Comparison of ENCODE assay signal across 10 cellular contexts in the genomic region with DNA sequence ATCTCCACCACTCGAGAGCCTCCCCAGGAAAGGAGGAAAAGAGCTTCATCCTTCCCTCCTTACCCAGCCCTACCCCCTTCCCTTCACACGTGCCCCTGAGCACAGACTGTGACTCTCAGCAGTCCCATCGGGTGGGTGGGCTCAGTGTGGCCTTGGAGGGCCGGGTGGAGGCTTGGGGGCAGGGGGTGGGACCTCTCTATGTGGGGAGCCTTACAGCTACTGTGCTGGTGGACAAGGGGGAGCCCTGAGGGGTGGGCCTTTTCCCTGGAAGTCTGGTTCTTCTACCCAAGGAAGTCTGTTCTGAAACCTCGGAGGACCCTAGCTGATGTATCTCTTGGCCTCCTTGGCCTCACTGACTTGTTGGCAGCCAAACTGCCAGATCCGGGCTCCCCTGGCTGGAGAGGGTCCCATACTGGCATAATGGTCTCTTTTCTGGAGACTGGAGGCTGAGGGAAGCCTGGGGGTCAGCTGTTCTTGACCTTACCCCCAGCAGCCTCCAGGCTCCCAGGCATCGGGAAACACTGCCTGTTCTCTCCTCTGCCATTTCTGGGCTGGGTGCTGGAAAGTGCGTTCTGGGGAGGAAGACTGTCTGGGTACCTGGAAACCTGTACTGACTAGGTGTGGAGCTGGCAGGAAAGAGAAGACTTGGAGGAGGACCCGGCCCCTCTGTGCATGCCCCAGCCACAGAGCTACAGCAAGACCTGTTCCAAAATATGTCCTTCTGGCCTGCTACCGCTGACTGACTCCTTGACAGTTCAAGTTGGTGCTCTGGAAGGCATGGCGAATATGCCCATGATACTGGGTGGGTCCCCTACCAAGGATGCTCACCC. TPM values are rescaled to one million over a fixed set of nuclear protein-coding genes. Genes with fewer than 3 reads are reported as not detected.
DNase-seq lines count a peak whose midpoint lies in the region; ATAC-seq and TF ChIP-seq lines count a peak whose summit lies in the region.
"Had no signal": no experiment of that assay in that cellular context is flagged by ENCODE, and none has a peak within 500 bp of the region (broad histone marks: within the 10 kb centered on the region; RNA-seq: fewer than 3 reads in every experiment).

No MANE protein-coding gene starts in this region.

- H3K4me1 Mint-ChIP-seq in activated T-cell treated with anti-CD3 and anti-CD28 coated beads, Interleukin-2, amount 50 U/mL, for 24 hours (ENCODE audit: low read depth): peaks cover 25% of the 10 kb centered on the region

- H3K9ac ChIP-seq in mammary epithelial cell (ENCODE audit: insufficient read depth, low read length): no peak overlapping the region

- H3K27ac ChIP-seq in adipose tissue (ENCODE audit: low read depth, low read length) (peak overlapping the region; percentile 40), lower lobe of right lung (peak overlapping the region; percentile 77), tibial nerve (peak overlapping the region in 3 of 4 donors; percentile 52 to 73 (median 68)), mammary epithelial cell (ENCODE audit: insufficient read depth, low read depth, low read length) (no peak overlapping the region)

- H3K27me3 Mint-ChIP-seq in activated T-cell treated with anti-CD3 and anti-CD28 coated beads, Interleukin-2, amount 50 U/mL, for 24 hours: no peaks in the 10 kb centered on the region

- peaks cover 47% of the 10 kb centered on the region for H3K4me1 ChIP-seq in lower lobe of right lung
- H3K4me1 ChIP-seq in tibial nerve: peaks cover 0 to 65% (median 34%) of the 10 kb centered on the region in 4 donors
- H3K4me1 ChIP-seq in mammary epithelial cell (ENCODE audit: insufficient read depth, low read length): peaks cover 11% of the 10 kb centered on the region

- H3K36me3 Mint-ChIP-seq in activated T-cell treated with anti-CD3 and anti-CD28 coated beads, Interleukin-2, amount 50 U/mL, for 24 hours (ENCODE audit: low read depth): no peaks in the 10 kb centered on the region

- H3K4me3 Mint-ChIP-seq in activated T-cell treated with anti-CD3 and anti-CD28 coated beads, Interleukin-2, amount 50 U/mL, for 24 hours: no peak overlapping the region

- H3K79me2 ChIP-seq in mammary epithelial cell (ENCODE audit: insufficient read depth, low read length): no peaks in the 10 kb centered on the region

- H2AFZ ChIP-seq in mammary epithelial cell (ENCODE audit: low read depth, low read length): no peak overlapping the region

- H3K27ac Mint-ChIP-seq in activated T-cell treated with anti-CD3 and anti-CD28 coated beads, Interleukin-2, amount 50 U/mL, for 24 hours: peak overlapping the region; percentile 90

- no TSS peak for BruUV-seq in mammary epithelial cell (replicated peaks; lab: Mats Ljungman, UMichigan)

- TF ChIP-seq CTCF in lower lobe of right lung (IDR thresholded peaks at IDR 0.05) (no peak), tibial nerve (IDR thresholded peaks at IDR 0.05) (no peak), mammary epithelial cell (conservative IDR thresholded peaks at IDR 0.05 in 1 of 2, IDR thresholded peaks at IDR 0.05 in 1 of 2; ENCODE audit: extremely low read depth in 1 of 2, insufficient read depth in 1 of 2, low read depth in 1 of 2, low read length in 2 of 2) (no peak)

- no peak for TF ChIP-seq POLR2A in tibial nerve (IDR thresholded peaks at IDR 0.05)

- TF ChIP-seq EP300 in tibial nerve (IDR thresholded peaks at IDR 0.05): no peak

- H3K27me3 ChIP-seq in lower lobe of right lung (ENCODE audit: low read depth): no peaks in the 10 kb centered on the region
- no peaks in the 10 kb centered on the region for H3K27me3 ChIP-seq in tibial nerve
- H3K27me3 ChIP-seq in mammary epithelial cell (ENCODE audit: insufficient read depth, low read length): peaks cover 4% of the 10 kb centered on the region

- no peak for DNase-seq in activated T-cell treated with anti-CD3 and anti-CD28 coated beads, Interleukin-2, amount 50 U/mL, for 24 hours
- DNase-seq in activated T-cell treated with anti-CD3 and anti-CD28 coated beads, Interleukin-2, amount 50 U/mL, for 1 hour: no peak
- DNase-seq in lower lobe of right lung: no peak
- peak in 1 of 2 donors; percentile 2 for DNase-seq in tibial nerve (ENCODE audit: low spot score in 2 of 2)
- no peak for DNase-seq in OCI-M2 (lab: John Stamatoyannopoulos, UW; ENCODE audit: unreplicated experiment)
- no peak for DNase-seq in mammary epithelial cell
- DNase-seq in NCI-H774 (lab: John Stamatoyannopoulos, UW): no peak
- DNase-seq: NCI-H2029 treated with DMSO at 0.1 percent for 48 hours had no signal

- WGBS in adipose tissue, 3 donors: 56 to 64% (median 62%) methylated on average over 11 of the region's 11 CpGs
- 40 to 50% methylated on average over 11 of the region's 11 CpGs for WGBS in tibial nerve, 2 donors
- WGBS in mammary epithelial cell (ENCODE audit: low coverage, missing lambda C conversion rate): 58% methylated on average over 7 of the region's 11 CpGs

- H4K20me1 ChIP-seq in mammary epithelial cell (ENCODE audit: insufficient read depth, low read length): no peaks in the 10 kb centered on the region

- no peak overlapping the region for H3K4me3 ChIP-seq in lower lobe of right lung
- H3K4me3 ChIP-seq in tibial nerve: no peak overlapping the region
- no peak overlapping the region for H3K4me3 ChIP-seq in mammary epithelial cell (replicated peaks in 1 of 3; ENCODE audit: insufficient read depth in 1 of 3, low read depth in 2 of 3, low read length in 3 of 3)

- H3K36me3 ChIP-seq in lower lobe of right lung (no peaks in the 10 kb centered on the region), tibial nerve (peaks cover 0 to 6% (median 0%) of the 10 kb centered on the region in 3 donors), mammary epithelial cell (ENCODE audit: insufficient read depth, low read length) (no peaks in the 10 kb centered on the region)

- intact Hi-C loops in lower lobe of right lung (cut with DNase I): no loop called here
- intact Hi-C loops in mammary epithelial cell (cut with micrococcal nuclease): no loop called here

- dilution Hi-C loops in mammary epithelial cell (cut with HindIII; ENCODE audit: low sequenced_read_pairs): no loop called here

- no peaks in the 10 kb centered on the region for H3K9me3 ChIP-seq in lower lobe of right lung
- no peaks in the 10 kb centered on the region for H3K9me3 ChIP-seq in tibial nerve
- no peaks in the 10 kb centered on the region for H3K9me3 ChIP-seq in mammary epithelial cell (replicated peaks; ENCODE audit: insufficient read depth, low read length)

- no peak for ATAC-seq in lower lobe of right lung

- H3K4me2 ChIP-seq in mammary epithelial cell (ENCODE audit: insufficient read depth, low read depth, low read length): no peak overlapping the region

- in situ Hi-C loops in mammary epithelial cell (cut with MboI; ENCODE audit: low sequenced_read_pairs in 2 of 2): no loop called here

- H3K9me3 Mint-ChIP-seq in activated T-cell treated with anti-CD3 and anti-CD28 coated beads, Interleukin-2, amount 50 U/mL, for 24 hours: no peaks in the 10 kb centered on the region

- CTCF ChIA-PET in mammary epithelial cell (lab: Charles Lee; ENCODE audit: low non-redundant PET): no interaction called here

RNA-seq across cellular contexts. Expression of gene VASH1, which starts 7.6 kb away (rescaled TPM):
- 10 to 100 TPM in 1 of 3 donors, 1 to 10 TPM in 2; 2.1 to 24.5 (median 8.7) TPM for polyA plus RNA-seq in adipose tissue
- 51.7 TPM for total RNA-seq in lower lobe of right lung
- 10 to 100 TPM; 13.8 to 24.7 (median 18.6) TPM for total RNA-seq in tibial nerve
- 1 to 10 TPM; 1.3 to 1.7 TPM for total RNA-seq in mammary epithelial cell
- polyA plus RNA-seq in mammary epithelial cell: 0.74 TPM
- polyA minus RNA-seq in mammary epithelial cell: 1.8 TPM

RNA-seq across cellular contexts. Expression of gene ANGEL1, which starts 43.8 kb away (rescaled TPM):
- polyA plus RNA-seq in adipose tissue (10 to 100 TPM in 1 of 3 donors, 1 to 10 TPM in 2; 4.3 to 22.5 (median 6.9) TPM), mammary epithelial cell (13.4 TPM)
- total RNA-seq in lower lobe of right lung (28.9 TPM), tibial nerve (10 to 100 TPM; 21.6 to 27.7 (median 26.1) TPM), mammary epithelial cell (10 to 100 TPM; 12.0 to 18.2 TPM)
- 11.0 TPM for polyA minus RNA-seq in mammary epithelial cell

RNA-seq across cellular contexts. Expression of gene LRRC74A, which starts 57.3 kb away (rescaled TPM):
- polyA plus RNA-seq in adipose tissue (not detected), mammary epithelial cell (not detected)
- total RNA-seq in lower lobe of right lung (not detected), tibial nerve (not detected), mammary epithelial cell (not detected)
- polyA minus RNA-seq in mammary epithelial cell: not detected
- polyA plus RNA-seq: neural cell had no signal

Comparison
In these comparisons a context has a peak if more than half of its experiments do, and no peak if none do; other contexts are left out.
1. RNA of gene VASH1, which starts 7.6 kb away (total RNA-seq): 51.7 TPM in lower lobe of right lung (single experiment) and 13.8 to 24.7 TPM in tibial nerve; 1.3 to 1.7 TPM in mammary epithelial cell; every median in the first group is over 4 times any median in the second.